1 cellular context compared by ENCODE assay signal in the genomic region with DNA sequence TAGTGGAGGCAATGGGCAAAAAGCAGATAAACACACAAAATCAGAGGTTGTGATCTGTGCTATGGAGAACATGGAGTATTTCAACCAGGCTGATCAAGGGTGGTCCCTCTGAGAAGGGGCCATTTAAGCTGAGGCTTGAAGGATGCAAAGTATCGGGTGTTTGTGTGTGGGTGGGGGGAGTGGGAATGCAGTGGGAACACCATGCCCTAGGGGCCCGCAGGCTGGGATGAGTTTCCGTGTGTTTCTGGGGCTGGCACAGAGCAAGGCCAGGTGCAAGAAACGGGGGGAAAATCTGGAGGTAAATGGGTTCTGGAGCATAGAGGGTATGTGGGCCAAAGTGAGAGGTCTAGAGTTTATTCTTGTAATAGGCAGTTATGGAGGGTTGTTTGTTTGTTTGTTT.
TF ChIP-seq lines count a peak whose summit lies in the region.

No MANE protein-coding gene starts in this region.

TF ChIP-seq in WTC11, 78 proteins besides CTCF, POLR2A, EP300 and RAD21:
- TF ChIP-seq, protein P1, sequence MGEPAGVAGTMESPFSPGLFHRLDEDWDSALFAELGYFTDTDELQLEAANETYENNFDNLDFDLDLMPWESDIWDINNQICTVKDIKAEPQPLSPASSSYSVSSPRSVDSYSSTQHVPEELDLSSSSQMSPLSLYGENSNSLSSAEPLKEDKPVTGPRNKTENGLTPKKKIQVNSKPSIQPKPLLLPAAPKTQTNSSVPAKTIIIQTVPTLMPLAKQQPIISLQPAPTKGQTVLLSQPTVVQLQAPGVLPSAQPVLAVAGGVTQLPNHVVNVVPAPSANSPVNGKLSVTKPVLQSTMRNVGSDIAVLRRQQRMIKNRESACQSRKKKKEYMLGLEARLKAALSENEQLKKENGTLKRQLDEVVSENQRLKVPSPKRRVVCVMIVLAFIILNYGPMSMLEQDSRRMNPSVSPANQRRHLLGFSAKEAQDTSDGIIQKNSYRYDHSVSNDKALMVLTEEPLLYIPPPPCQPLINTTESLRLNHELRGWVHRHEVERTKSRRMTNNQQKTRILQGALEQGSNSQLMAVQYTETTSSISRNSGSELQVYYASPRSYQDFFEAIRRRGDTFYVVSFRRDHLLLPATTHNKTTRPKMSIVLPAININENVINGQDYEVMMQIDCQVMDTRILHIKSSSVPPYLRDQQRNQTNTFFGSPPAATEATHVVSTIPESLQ (CRISPR knock-in tag; IDR thresholded peaks at IDR 0.05): no peak
- TF ChIP-seq, protein P2, sequence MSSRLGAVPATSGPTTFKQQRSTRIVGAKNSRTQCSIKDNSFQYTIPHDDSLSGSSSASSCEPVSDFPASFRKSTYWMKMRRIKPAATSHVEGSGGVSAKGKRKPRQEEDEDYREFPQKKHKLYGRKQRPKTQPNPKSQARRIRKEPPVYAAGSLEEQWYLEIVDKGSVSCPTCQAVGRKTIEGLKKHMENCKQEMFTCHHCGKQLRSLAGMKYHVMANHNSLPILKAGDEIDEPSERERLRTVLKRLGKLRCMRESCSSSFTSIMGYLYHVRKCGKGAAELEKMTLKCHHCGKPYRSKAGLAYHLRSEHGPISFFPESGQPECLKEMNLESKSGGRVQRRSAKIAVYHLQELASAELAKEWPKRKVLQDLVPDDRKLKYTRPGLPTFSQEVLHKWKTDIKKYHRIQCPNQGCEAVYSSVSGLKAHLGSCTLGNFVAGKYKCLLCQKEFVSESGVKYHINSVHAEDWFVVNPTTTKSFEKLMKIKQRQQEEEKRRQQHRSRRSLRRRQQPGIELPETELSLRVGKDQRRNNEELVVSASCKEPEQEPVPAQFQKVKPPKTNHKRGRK (CRISPR knock-in tag; IDR thresholded peaks at IDR 0.05; ENCODE audit: borderline replicate concordance): no peak
- TF ChIP-seq, protein P3, sequence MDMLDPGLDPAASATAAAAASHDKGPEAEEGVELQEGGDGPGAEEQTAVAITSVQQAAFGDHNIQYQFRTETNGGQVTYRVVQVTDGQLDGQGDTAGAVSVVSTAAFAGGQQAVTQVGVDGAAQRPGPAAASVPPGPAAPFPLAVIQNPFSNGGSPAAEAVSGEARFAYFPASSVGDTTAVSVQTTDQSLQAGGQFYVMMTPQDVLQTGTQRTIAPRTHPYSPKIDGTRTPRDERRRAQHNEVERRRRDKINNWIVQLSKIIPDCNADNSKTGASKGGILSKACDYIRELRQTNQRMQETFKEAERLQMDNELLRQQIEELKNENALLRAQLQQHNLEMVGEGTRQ (CRISPR knock-in tag; IDR thresholded peaks at IDR 0.05): no peak
- TF ChIP-seq ZNF219 (CRISPR knock-in tag; IDR thresholded peaks at IDR 0.05; ENCODE audit: borderline replicate concordance) (no peak), NFE2L1 (CRISPR knock-in tag; IDR thresholded peaks at IDR 0.05) (no peak), ATF1 (CRISPR knock-in tag; IDR thresholded peaks at IDR 0.05) (no peak), ERG (CRISPR knock-in tag; IDR thresholded peaks at IDR 0.05) (no peak)
